16 cellular contexts compared by ENCODE assay signal in the genomic region with DNA sequence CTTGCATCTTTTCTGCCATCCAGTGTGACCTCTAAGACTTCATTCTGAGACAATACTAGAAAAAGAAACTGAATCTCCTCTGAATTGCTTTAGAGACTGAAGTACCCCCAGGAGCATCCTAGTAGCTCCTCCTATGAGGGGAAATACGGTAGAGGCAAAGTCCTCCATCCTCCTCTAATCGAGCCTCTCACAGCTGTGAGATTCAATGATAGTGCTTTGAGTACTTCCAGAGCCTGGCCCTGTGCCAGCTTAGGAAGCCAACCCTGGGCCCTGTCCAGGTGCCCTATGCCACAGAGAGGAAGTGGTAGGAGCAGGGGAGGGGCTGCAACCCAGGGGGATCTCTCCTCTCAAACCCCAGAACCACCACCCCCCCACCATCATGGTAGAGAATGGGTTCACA. TPM values are rescaled to one million over a fixed set of nuclear protein-coding genes. Genes with fewer than 3 reads are reported as not detected.
DNase-seq lines count a peak whose midpoint lies in the region; ATAC-seq, FAIRE-seq and TF ChIP-seq lines count a peak whose summit lies in the region.
"Had no signal": no experiment of that assay in that cellular context is flagged by ENCODE, and none has a peak within 500 bp of the region (broad histone marks: within the 10 kb centered on the region; RNA-seq: fewer than 3 reads in every experiment).

No MANE protein-coding gene starts in this region.

- TF ChIP-seq CTCF in liver (IDR thresholded peaks at IDR 0.05; ENCODE audit: low read depth, low read length, missing input control) (no peak), HepG2 (CRISPR knock-in tag; IDR thresholded peaks at IDR 0.05) (no peak), thyroid gland (IDR thresholded peaks at IDR 0.05) (no peak)

- H3K27ac ChIP-seq in liver (ENCODE audit: low read depth in 1 of 2, low read length in 2 of 2) (peak overlapping the region; percentile 3 to 5), HepG2 (ENCODE audit: extremely low read length, insufficient read depth, low read length) (no peak overlapping the region), thyroid gland (no peak overlapping the region)
- H3K27ac ChIP-seq: brain microvascular endothelial cell, hepatocyte, lower lobe of right lung had no signal

- no peaks in the 10 kb centered on the region for H3K27me3 ChIP-seq in liver (ENCODE audit: control insufficient read depth in 4 of 4, insufficient read depth in 4 of 4, low read length in 3 of 4)
- H3K27me3 ChIP-seq in HepG2 (ENCODE audit: control insufficient read depth in 1 of 2, insufficient read depth in 2 of 2, low read length in 2 of 2): no peaks in the 10 kb centered on the region
- no peaks in the 10 kb centered on the region for H3K27me3 ChIP-seq in thyroid gland
- H3K27me3 ChIP-seq: hepatocyte had no signal

- H3K36me3 ChIP-seq in liver (ENCODE audit: control insufficient read depth in 4 of 4, insufficient read depth in 3 of 4, low read depth in 1 of 4, low read length in 3 of 4) (peaks cover 2 to 14% (median 11%) of the 10 kb centered on the region in 4 donors), HepG2 (replicated peaks in 1 of 2; ENCODE audit: control insufficient read depth in 1 of 2, insufficient read depth in 2 of 2, low read length in 2 of 2) (no peaks in the 10 kb centered on the region), thyroid gland (peaks cover 0 to 9% of the 10 kb centered on the region in 2 donors)
- H3K36me3 ChIP-seq: brain microvascular endothelial cell had no signal

- H4K20me1 ChIP-seq in HepG2 (ENCODE audit: insufficient read depth, low read length): no peaks in the 10 kb centered on the region

- H3K9me3 ChIP-seq in liver (ENCODE audit: control insufficient read depth in 4 of 4, low read length in 3 of 4): no peaks in the 10 kb centered on the region
- no peaks in the 10 kb centered on the region for H3K9me3 ChIP-seq in HepG2 (ENCODE audit: low read length)
- no peaks in the 10 kb centered on the region for H3K9me3 ChIP-seq in T-helper 17 cell (ENCODE audit: control insufficient read depth, low read length, poor library complexity, severe bottlenecking)
- H3K9me3 ChIP-seq in thyroid gland: no peaks in the 10 kb centered on the region
- H3K9me3 ChIP-seq: lower lobe of right lung had no signal

- DNase-seq in HepG2 (ENCODE audit: low spot score) (no peak), NCI-H187 treated with DMSO at 0.1 percent for 48 hours (lab: John Stamatoyannopoulos, UW) (peak; percentile 32), T-helper 17 cell (peak in 1 of 3 donors; percentile 40), thyroid gland (peak; percentile 69), 8988T (no peak), cerebellar nuclear complex (lab: John Stamatoyannopoulos, UW) (no peak)
- no peak for DNase-seq in stimulated activated CD4-positive, alpha-beta T cell treated with anti-CD3 and anti-CD28 coated beads, Interleukin-4, amount 100 ng/mL, for 4 hours
- DNase-seq: brain microvascular endothelial cell, GOT3, lower lobe of right lung, occipital lobe had no signal

- H3K4me1 Mint-ChIP-seq in T-helper 17 cell: peaks cover 87% of the 10 kb centered on the region

- ATAC-seq in HepG2 (no peak), T-helper 17 cell (peak; percentile 31)
- ATAC-seq: stimulated activated memory B cell treated with anti-CD40 and anti-IgM and Interleukin-4, amounts not matched to agents 10 μg/mL and 1 μg/mL and 100 μg/mL, for 72 hours had no signal

- H2AFZ ChIP-seq in HepG2 (ENCODE audit: low read length): no peak overlapping the region
- H2AFZ ChIP-seq: hepatocyte had no signal

- H3K4me1 ChIP-seq in liver (ENCODE audit: control insufficient read depth in 4 of 4, insufficient read depth in 4 of 4, low read length in 3 of 4) (peaks cover 12 to 86% (median 53%) of the 10 kb centered on the region in 4 donors), HepG2 (ENCODE audit: insufficient read depth, low read length) (no peaks in the 10 kb centered on the region), thyroid gland (peaks cover 5 to 9% of the 10 kb centered on the region in 2 donors)

- H3K9ac ChIP-seq in liver (ENCODE audit: low read depth in 1 of 2, low read length in 2 of 2) (no peak overlapping the region), HepG2 (ENCODE audit: insufficient read depth, low read depth, low read length) (no peak overlapping the region)

- CTCF ChIA-PET in HepG2 (lab: Yijun Ruan, JAX; ENCODE audit: low intra/inter-chr PET ratio, low total read pairs): no interaction called here

- peaks cover 15% of the 10 kb centered on the region for H3K36me3 Mint-ChIP-seq in T-helper 17 cell (ENCODE audit: low read depth)
- H3K36me3 Mint-ChIP-seq: stimulated activated memory B cell treated with anti-CD40 and anti-IgM and Interleukin-4, amounts not matched to agents 10 μg/mL and 1 μg/mL and 100 μg/mL, for 72 hours had no signal

- BruUV-seq in HepG2 (replicated peaks; lab: Mats Ljungman, UMichigan): no TSS peak

- peak overlapping the region; percentile 98 for H3K27ac Mint-ChIP-seq in T-helper 17 cell
- H3K27ac Mint-ChIP-seq: stimulated activated memory B cell treated with anti-CD40 and anti-IgM and Interleukin-4, amounts not matched to agents 10 μg/mL and 1 μg/mL and 100 μg/mL, for 72 hours had no signal

- peak overlapping the region; percentile 97 for H3K4me3 Mint-ChIP-seq in T-helper 17 cell
- H3K4me3 Mint-ChIP-seq: stimulated activated memory B cell treated with anti-CD40 and anti-IgM and Interleukin-4, amounts not matched to agents 10 μg/mL and 1 μg/mL and 100 μg/mL, for 72 hours had no signal

- POLR2A ChIA-PET in HepG2 (lab: Yijun Ruan, JAX): no interaction called here

- no peak for TF ChIP-seq POLR2A in HepG2 (IDR thresholded peaks at IDR 0.05; ENCODE audit: insufficient read depth in 1 of 2, low read depth in 2 of 2, low read length in 2 of 2)
- TF ChIP-seq POLR2A in thyroid gland (IDR thresholded peaks at IDR 0.05): no peak

- no peaks in the 10 kb centered on the region for H3K79me2 ChIP-seq in HepG2 (ENCODE audit: insufficient read depth, low read length)
- H3K79me2 ChIP-seq: hepatocyte had no signal

- no peak for TF ChIP-seq RAD21 in liver (IDR thresholded peaks at IDR 0.05)
- TF ChIP-seq RAD21 in HepG2 (CRISPR knock-in tag; IDR thresholded peaks at IDR 0.05): no peak

- TF ChIP-seq EP300 in HepG2 (IDR thresholded peaks at IDR 0.05; ENCODE audit: low read depth in 2 of 2, low read length in 2 of 2): no peak
- TF ChIP-seq EP300 in HepG2 (CRISPR knock-in tag; IDR thresholded peaks at IDR 0.05; ENCODE audit: borderline replicate concordance): no peak

- in situ Hi-C loops in HepG2 (cut with HindIII; ENCODE audit: extremely low pct_ligation_motif_present, low pct_unique_long_range_greater_than_20kb): no loop called here

- intact Hi-C loops in HepG2 (cut with micrococcal nuclease; ENCODE audit: unreplicated experiment) (no loop called here), thyroid gland (cut with DNase I) (loop anchor here (10.0 kb wide), 1 partner anchor 236 kb away; no protein-coding TSS in a partner anchor)

- H3K27me3 Mint-ChIP-seq in T-helper 17 cell: no peaks in the 10 kb centered on the region

- 7% methylated on average over 2 of the region's 2 CpGs for WGBS in liver
- WGBS in HepG2 (ENCODE audit: low lambda C conversion rate): 79% methylated on average over 2 of the region's 2 CpGs
- 5% methylated on average over 2 of the region's 2 CpGs; no CpG with 5 or more reads in 1 of the 2 donors for WGBS in thyroid gland, 2 donors

- no peak for FAIRE-seq in HepG2 (lab: Jason Lieb, UNC)
- FAIRE-seq: endothelial cell of umbilical vein had no signal

- no peak overlapping the region for H3K4me2 ChIP-seq in HepG2 (ENCODE audit: low read depth, low read length)
- H3K4me2 ChIP-seq: hepatocyte had no signal

- H3K4me3 ChIP-seq in liver (ENCODE audit: low read depth in 1 of 3, low read length in 3 of 3) (no peak overlapping the region), HepG2 (replicated peaks in 1 of 3; ENCODE audit: insufficient read depth in 1 of 3, low read depth in 2 of 3, low read length in 3 of 3) (no peak overlapping the region), thyroid gland (replicated peaks in 1 of 3) (no peak overlapping the region)
- H3K4me3 ChIP-seq: hepatocyte, lower lobe of right lung had no signal

RNA-seq across cellular contexts. Expression of gene RORC, which starts 10.7 kb away (rescaled TPM):
- total RNA-seq in liver: 10 to 100 TPM in 1 of 2 donors, 1 to 10 TPM in 1; 2.9 to 59.2 TPM
- polyA plus RNA-seq in liver: 10 to 100 TPM; 10.7 to 15.4 TPM
- total RNA-seq in HepG2 (2016; rRNA removed; fragmentation: Illumina TruSeq; extraction: Trizol): 2.5 TPM in 2 replicates
- total RNA-seq in HepG2 (2016; cell fraction: cytosol; rRNA removed; fragmentation: Illumina TruSeq; extraction: Trizol; ENCODE audit: low read depth): 1.5 and 1.9 TPM in 2 replicates
- total RNA-seq in HepG2 (2016; cell fraction: insoluble cytoplasmic fraction; rRNA removed; fragmentation: Illumina TruSeq; extraction: Trizol): 2.3 and 2.6 TPM in 2 replicates
- 2.3 and 2.5 TPM in 2 replicates for total RNA-seq in HepG2 (2016; cell fraction: membrane; rRNA removed; fragmentation: Illumina TruSeq; extraction: Trizol)
- 2.4 and 2.5 TPM in 2 replicates for total RNA-seq in HepG2 (2016; cell fraction: nucleus; rRNA removed; fragmentation: Illumina TruSeq; extraction: Trizol)
- polyA plus RNA-seq in HepG2 (2011; rRNA removed): 6.5 and 9.3 TPM in 2 replicates
- 5.3 and 5.6 TPM in 2 replicates for polyA plus RNA-seq in HepG2 (2011; cell fraction: cytosol; rRNA removed)
- polyA plus RNA-seq in HepG2 (2011; cell fraction: nucleus; rRNA removed): 13.5 and 16.6 TPM in 2 replicates
- 4.0 and 4.5 TPM in 2 replicates for polyA plus RNA-seq in HepG2 (2012)
- 2.0 and 2.1 TPM in 2 replicates for polyA plus RNA-seq in HepG2 (2016; cell fraction: cytosol; fragmentation: Illumina TruSeq; extraction: Trizol; ENCODE audit: low read depth)
- polyA plus RNA-seq in HepG2 (2016; cell fraction: insoluble cytoplasmic fraction; fragmentation: Illumina TruSeq; extraction: Trizol; ENCODE audit: low read depth): 2.1 and 2.2 TPM in 2 replicates
- polyA plus RNA-seq in HepG2 (2016; cell fraction: membrane; fragmentation: Illumina TruSeq; extraction: Trizol; ENCODE audit: low read depth): 2.2 and 2.4 TPM in 2 replicates
- polyA plus RNA-seq in HepG2 (2016; cell fraction: nucleus; fragmentation: Illumina TruSeq; extraction: Trizol; ENCODE audit: insufficient read depth, low read depth): 3.5 and 4.2 TPM in 2 replicates
- 11.4 and 22.2 TPM in 2 replicates for polyA minus RNA-seq in HepG2 (2011; rRNA and poly(A)+ RNA removed; ENCODE audit: low replicate concordance)
- polyA minus RNA-seq in HepG2 (2011; cell fraction: cytosol; rRNA and poly(A)+ RNA removed): 3.3 and 4.8 TPM in 2 replicates
- 8.2 and 9.8 TPM in 2 replicates for polyA minus RNA-seq in HepG2 (2011; cell fraction: nucleus; rRNA and poly(A)+ RNA removed)
- total RNA-seq in T-helper 17 cell: 10 to 100 TPM; 38.4 to 42.5 TPM
- 10 to 100 TPM; 29.7 to 48.4 (median 38.8) TPM for total RNA-seq in thyroid gland
- total RNA-seq: endothelial cell of umbilical vein had no signal
- polyA plus RNA-seq: endothelial cell of umbilical vein had no signal

RNA-seq across cellular contexts. Expression of gene LINGO4, which starts 15.7 kb away (rescaled TPM):
- under 1 TPM; 0.05 to 0.50 TPM for total RNA-seq in liver
- under 1 TPM in 1 of 2 donors, not detected in 1; 0.09 TPM for polyA plus RNA-seq in liver
- total RNA-seq in HepG2 (2016; rRNA removed; fragmentation: Illumina TruSeq; extraction: Trizol): 0.02 TPM in 1 of 2 replicates, not detected in the other
- not detected in 2 replicates for total RNA-seq in HepG2 (2016; cell fraction: cytosol; rRNA removed; fragmentation: Illumina TruSeq; extraction: Trizol; ENCODE audit: low read depth)
- not detected in 2 replicates for total RNA-seq in HepG2 (2016; cell fraction: insoluble cytoplasmic fraction; rRNA removed; fragmentation: Illumina TruSeq; extraction: Trizol)
- not detected in 2 replicates for total RNA-seq in HepG2 (2016; cell fraction: membrane; rRNA removed; fragmentation: Illumina TruSeq; extraction: Trizol)
- not detected in 2 replicates for total RNA-seq in HepG2 (2016; cell fraction: nucleus; rRNA removed; fragmentation: Illumina TruSeq; extraction: Trizol)
- 0.05 TPM in 2 replicates for polyA plus RNA-seq in HepG2 (2011; rRNA removed)
- 0.01 TPM in 1 of 2 replicates, not detected in the other for polyA plus RNA-seq in HepG2 (2011; cell fraction: cytosol; rRNA removed)
- polyA plus RNA-seq in HepG2 (2011; cell fraction: nucleus; rRNA removed): 0.11 and 0.19 TPM in 2 replicates
- polyA plus RNA-seq in HepG2 (2012): not detected in 2 replicates
- polyA plus RNA-seq in HepG2 (2016; cell fraction: cytosol; fragmentation: Illumina TruSeq; extraction: Trizol; ENCODE audit: low read depth): not detected in 2 replicates
- not detected in 2 replicates for polyA plus RNA-seq in HepG2 (2016; cell fraction: insoluble cytoplasmic fraction; fragmentation: Illumina TruSeq; extraction: Trizol; ENCODE audit: low read depth)
- polyA plus RNA-seq in HepG2 (2016; cell fraction: membrane; fragmentation: Illumina TruSeq; extraction: Trizol; ENCODE audit: low read depth): not detected in 2 replicates
- polyA plus RNA-seq in HepG2 (2016; cell fraction: nucleus; fragmentation: Illumina TruSeq; extraction: Trizol; ENCODE audit: insufficient read depth, low read depth): not detected in 2 replicates
- 0.06 and 0.37 TPM in 2 replicates for polyA minus RNA-seq in HepG2 (2011; rRNA and poly(A)+ RNA removed; ENCODE audit: low replicate concordance)
- not detected in 2 replicates for polyA minus RNA-seq in HepG2 (2011; cell fraction: cytosol; rRNA and poly(A)+ RNA removed)
- 0.52 and 0.87 TPM in 2 replicates for polyA minus RNA-seq in HepG2 (2011; cell fraction: nucleus; rRNA and poly(A)+ RNA removed)
- 1 to 10 TPM in 1 of 2 donors, under 1 TPM in 1; 0.77 to 1.6 TPM for total RNA-seq in T-helper 17 cell
- under 1 TPM; 0.13 to 0.63 (median 0.24) TPM for total RNA-seq in thyroid gland
- total RNA-seq: endothelial cell of umbilical vein, hepatocyte, occipital lobe had no signal
- polyA plus RNA-seq: endothelial cell of umbilical vein, hepatocyte had no signal

RNA-seq across cellular contexts. Expression of gene C2CD4D, which starts 18.7 kb away (rescaled TPM):
- not detected for total RNA-seq in liver
- under 1 TPM; 0.02 to 0.08 TPM for polyA plus RNA-seq in liver
- not detected in 2 replicates for total RNA-seq in HepG2 (2016; rRNA removed; fragmentation: Illumina TruSeq; extraction: Trizol)
- not detected in 2 replicates for total RNA-seq in HepG2 (2016; cell fraction: cytosol; rRNA removed; fragmentation: Illumina TruSeq; extraction: Trizol; ENCODE audit: low read depth)
- total RNA-seq in HepG2 (2016; cell fraction: insoluble cytoplasmic fraction; rRNA removed; fragmentation: Illumina TruSeq; extraction: Trizol): not detected in 2 replicates
- total RNA-seq in HepG2 (2016; cell fraction: membrane; rRNA removed; fragmentation: Illumina TruSeq; extraction: Trizol): not detected in 2 replicates
- total RNA-seq in HepG2 (2016; cell fraction: nucleus; rRNA removed; fragmentation: Illumina TruSeq; extraction: Trizol): not detected in 2 replicates
- not detected in 2 replicates for polyA plus RNA-seq in HepG2 (2011; rRNA removed)
- polyA plus RNA-seq in HepG2 (2011; cell fraction: cytosol; rRNA removed): not detected in 2 replicates
- not detected in 2 replicates for polyA plus RNA-seq in HepG2 (2011; cell fraction: nucleus; rRNA removed)
- polyA plus RNA-seq in HepG2 (2012): not detected in 2 replicates
- polyA plus RNA-seq in HepG2 (2016; cell fraction: cytosol; fragmentation: Illumina TruSeq; extraction: Trizol; ENCODE audit: low read depth): not detected in 2 replicates
- not detected in 2 replicates for polyA plus RNA-seq in HepG2 (2016; cell fraction: insoluble cytoplasmic fraction; fragmentation: Illumina TruSeq; extraction: Trizol; ENCODE audit: low read depth)
- not detected in 2 replicates for polyA plus RNA-seq in HepG2 (2016; cell fraction: membrane; fragmentation: Illumina TruSeq; extraction: Trizol; ENCODE audit: low read depth)
- not detected in 2 replicates for polyA plus RNA-seq in HepG2 (2016; cell fraction: nucleus; fragmentation: Illumina TruSeq; extraction: Trizol; ENCODE audit: insufficient read depth, low read depth)
- not detected in 2 replicates for polyA minus RNA-seq in HepG2 (2011; rRNA and poly(A)+ RNA removed; ENCODE audit: low replicate concordance)
- not detected in 2 replicates for polyA minus RNA-seq in HepG2 (2011; cell fraction: cytosol; rRNA and poly(A)+ RNA removed)
- not detected in 2 replicates for polyA minus RNA-seq in HepG2 (2011; cell fraction: nucleus; rRNA and poly(A)+ RNA removed)
- 1 to 10 TPM; 1.9 to 2.3 TPM for total RNA-seq in T-helper 17 cell
- total RNA-seq in thyroid gland: 1 to 10 TPM in 1 of 4 donors, under 1 TPM in 2, not detected in 1; 0.29 to 1.3 (median 0.33) TPM
- total RNA-seq: endothelial cell of umbilical vein, hepatocyte had no signal
- polyA plus RNA-seq: endothelial cell of umbilical vein had no signal

RNA-seq across cellular contexts. Expression of gene TDRKH, which starts 30.6 kb away (rescaled TPM):
- total RNA-seq in liver (1 to 10 TPM; 5.1 to 6.7 TPM), HepG2 (2016; rRNA removed; fragmentation: Illumina TruSeq; extraction: Trizol) (5.4 and 5.6 TPM in 2 replicates), T-helper 17 cell (10 to 100 TPM; 11.3 to 17.7 TPM), thyroid gland (10 to 100 TPM; 10.8 to 17.1 (median 13.1) TPM)
- polyA plus RNA-seq in liver (1 to 10 TPM; 1.5 to 2.6 TPM), HepG2 (2011; rRNA removed) (3.9 and 4.3 TPM in 2 replicates)
- total RNA-seq in HepG2 (2016; cell fraction: cytosol; rRNA removed; fragmentation: Illumina TruSeq; extraction: Trizol; ENCODE audit: low read depth): 0.30 and 0.62 TPM in 2 replicates
- 4.9 and 5.8 TPM in 2 replicates for total RNA-seq in HepG2 (2016; cell fraction: insoluble cytoplasmic fraction; rRNA removed; fragmentation: Illumina TruSeq; extraction: Trizol)
- 1.9 and 2.7 TPM in 2 replicates for total RNA-seq in HepG2 (2016; cell fraction: membrane; rRNA removed; fragmentation: Illumina TruSeq; extraction: Trizol)
- total RNA-seq in HepG2 (2016; cell fraction: nucleus; rRNA removed; fragmentation: Illumina TruSeq; extraction: Trizol): 3.2 and 4.4 TPM in 2 replicates
- 2.3 and 3.8 TPM in 2 replicates for polyA plus RNA-seq in HepG2 (2011; cell fraction: cytosol; rRNA removed)
- 2.4 and 4.6 TPM in 2 replicates for polyA plus RNA-seq in HepG2 (2011; cell fraction: nucleus; rRNA removed)
- polyA plus RNA-seq in HepG2 (2012): 5.1 and 5.6 TPM in 2 replicates
- polyA plus RNA-seq in HepG2 (2016; cell fraction: cytosol; fragmentation: Illumina TruSeq; extraction: Trizol; ENCODE audit: low read depth): 0.55 and 0.59 TPM in 2 replicates
- 5.3 and 5.4 TPM in 2 replicates for polyA plus RNA-seq in HepG2 (2016; cell fraction: insoluble cytoplasmic fraction; fragmentation: Illumina TruSeq; extraction: Trizol; ENCODE audit: low read depth)
- polyA plus RNA-seq in HepG2 (2016; cell fraction: membrane; fragmentation: Illumina TruSeq; extraction: Trizol; ENCODE audit: low read depth): 1.2 and 1.4 TPM in 2 replicates
- polyA plus RNA-seq in HepG2 (2016; cell fraction: nucleus; fragmentation: Illumina TruSeq; extraction: Trizol; ENCODE audit: insufficient read depth, low read depth): 3.8 and 4.5 TPM in 2 replicates
- polyA minus RNA-seq in HepG2 (2011; rRNA and poly(A)+ RNA removed; ENCODE audit: low replicate concordance): 2.0 and 2.3 TPM in 2 replicates
- 1.8 and 3.2 TPM in 2 replicates for polyA minus RNA-seq in HepG2 (2011; cell fraction: cytosol; rRNA and poly(A)+ RNA removed)
- polyA minus RNA-seq in HepG2 (2011; cell fraction: nucleus; rRNA and poly(A)+ RNA removed): 4.0 and 4.5 TPM in 2 replicates

RNA-seq across cellular contexts. Expression of gene THEM5, which starts 32.6 kb away (rescaled TPM):
- total RNA-seq in liver: under 1 TPM in 1 of 2 donors, not detected in 1; 0.09 TPM
- polyA plus RNA-seq in liver: not detected
- not detected in 2 replicates for total RNA-seq in HepG2 (2016; rRNA removed; fragmentation: Illumina TruSeq; extraction: Trizol)
- total RNA-seq in HepG2 (2016; cell fraction: cytosol; rRNA removed; fragmentation: Illumina TruSeq; extraction: Trizol; ENCODE audit: low read depth): not detected in 2 replicates
- total RNA-seq in HepG2 (2016; cell fraction: insoluble cytoplasmic fraction; rRNA removed; fragmentation: Illumina TruSeq; extraction: Trizol): not detected in 2 replicates
- total RNA-seq in HepG2 (2016; cell fraction: membrane; rRNA removed; fragmentation: Illumina TruSeq; extraction: Trizol): not detected in 2 replicates
- not detected in 2 replicates for total RNA-seq in HepG2 (2016; cell fraction: nucleus; rRNA removed; fragmentation: Illumina TruSeq; extraction: Trizol)
- polyA plus RNA-seq in HepG2 (2011; rRNA removed): not detected in 2 replicates
- polyA plus RNA-seq in HepG2 (2011; cell fraction: cytosol; rRNA removed): not detected in 2 replicates
- not detected in 2 replicates for polyA plus RNA-seq in HepG2 (2011; cell fraction: nucleus; rRNA removed)
- polyA plus RNA-seq in HepG2 (2012): not detected in 2 replicates
- polyA plus RNA-seq in HepG2 (2016; cell fraction: cytosol; fragmentation: Illumina TruSeq; extraction: Trizol; ENCODE audit: low read depth): not detected in 2 replicates
- polyA plus RNA-seq in HepG2 (2016; cell fraction: insoluble cytoplasmic fraction; fragmentation: Illumina TruSeq; extraction: Trizol; ENCODE audit: low read depth): not detected in 2 replicates
- polyA plus RNA-seq in HepG2 (2016; cell fraction: membrane; fragmentation: Illumina TruSeq; extraction: Trizol; ENCODE audit: low read depth): not detected in 2 replicates
- polyA plus RNA-seq in HepG2 (2016; cell fraction: nucleus; fragmentation: Illumina TruSeq; extraction: Trizol; ENCODE audit: insufficient read depth, low read depth): not detected in 2 replicates
- polyA minus RNA-seq in HepG2 (2011; rRNA and poly(A)+ RNA removed; ENCODE audit: low replicate concordance): 6.5 TPM in 1 of 2 replicates, not detected in the other
- not detected in 2 replicates for polyA minus RNA-seq in HepG2 (2011; cell fraction: cytosol; rRNA and poly(A)+ RNA removed)
- not detected in 2 replicates for polyA minus RNA-seq in HepG2 (2011; cell fraction: nucleus; rRNA and poly(A)+ RNA removed)
- total RNA-seq in T-helper 17 cell: under 1 TPM in 1 of 2 donors, not detected in 1; 0.89 TPM
- total RNA-seq in thyroid gland: not detected
- total RNA-seq: endothelial cell of umbilical vein; hepatocyte; lower lobe of right lung; occipital lobe; T-helper 1 cell treated with Interleukin-12 subunit alpha and Interleukin-12 subunit beta and Interleukin-4 antibody, amounts not matched to agents 30 ng/mL and 1 ng/mL, for 36 hours had no signal
- polyA plus RNA-seq: endothelial cell of umbilical vein had no signal

Comparison
In these comparisons a context has a peak if more than half of its experiments do, and no peak if none do; other contexts are left out.
1. H3K27ac ChIP-seq: peak in liver (2 of 2); none in HepG2 (single experiment) and thyroid gland (0 of 3).
2. DNase-seq: peak in NCI-H187 treated with DMSO at 0.1 percent for 48 hours (single experiment) and thyroid gland (2 of 2); none in HepG2 (single experiment), 8988T (single experiment), stimulated activated CD4-positive, alpha-beta T cell treated with anti-CD3 and anti-CD28 coated beads, Interleukin-4, amount 100 ng/mL, for 4 hours (0 of 2) and cerebellar nuclear complex (0 of 2).